ENCODE assay signal across 25 cellular contexts in the genomic region with DNA sequence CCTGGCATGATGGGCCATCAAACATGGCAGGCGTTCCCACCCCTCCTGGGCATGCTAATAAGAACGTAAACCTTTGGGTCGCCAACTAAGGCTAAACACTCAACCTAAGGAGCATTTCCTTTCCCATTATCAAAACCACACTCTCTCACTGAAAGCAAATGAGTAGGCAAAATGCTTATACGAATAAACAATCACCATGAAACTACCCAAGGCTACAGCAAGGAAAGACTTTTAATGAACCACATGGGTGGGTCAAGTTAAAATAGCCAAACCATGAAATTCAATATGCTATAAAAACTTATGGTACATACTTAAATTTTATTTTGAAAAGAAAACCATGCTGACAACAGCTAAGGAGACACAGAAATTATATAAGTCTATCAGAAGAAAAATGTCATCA.
"Had no signal": no experiment of that assay in that cellular context is flagged by ENCODE, and none has a peak within 500 bp of the region (broad histone marks: within the 10 kb centered on the region; RNA-seq: fewer than 3 reads in every experiment).

No MANE protein-coding gene starts in this region.

- H3K27ac ChIP-seq: colonic mucosa, esophagus squamous epithelium, ovary, psoas muscle, sigmoid colon, stomach, thyroid gland, vagina had no signal

- H3K4me3 ChIP-seq: colonic mucosa, esophagus squamous epithelium, lung, ovary, psoas muscle, sigmoid colon, stomach, thyroid gland, vagina had no signal

- H3K27me3 Mint-ChIP-seq: naive thymus-derived CD4-positive, alpha-beta T cell had no signal

- H3K27ac Mint-ChIP-seq: naive thymus-derived CD4-positive, alpha-beta T cell; nephron progenitor cell; stimulated activated effector memory CD8-positive, alpha-beta T cell treated with anti-CD3 and anti-CD28 coated beads, Interleukin-12 subunit alpha, Interleukin-12 subunit beta, amount 100 ng/mL, for 72 hours had no signal

- H3K36me3 Mint-ChIP-seq: stimulated activated effector memory CD8-positive, alpha-beta T cell treated with anti-CD3 and anti-CD28 coated beads, Interleukin-12 subunit alpha, Interleukin-12 subunit beta, amount 100 ng/mL, for 72 hours had no signal

- H3K4me1 Mint-ChIP-seq: naive thymus-derived CD4-positive, alpha-beta T cell; stimulated activated effector memory CD8-positive, alpha-beta T cell treated with anti-CD3 and anti-CD28 coated beads, Interleukin-12 subunit alpha, Interleukin-12 subunit beta, amount 100 ng/mL, for 72 hours had no signal

- H3K4me1 ChIP-seq: colonic mucosa, esophagus squamous epithelium, psoas muscle, sigmoid colon, stomach had no signal

- H3K9me3 ChIP-seq: colonic mucosa, esophagus squamous epithelium, ovary, psoas muscle, sigmoid colon, stomach, thyroid gland, vagina had no signal

- DNase-seq: colonic mucosa; dermis blood vessel endothelial cell; effector memory CD4-positive, alpha-beta T cell; erythroblast; esophagus squamous epithelium; left ventricle myocardium superior; mesenchymal stem cell; midbrain; naive thymus-derived CD4-positive, alpha-beta T cell; nephron progenitor cell; nucleus accumbens; ovary; posterior cingulate gyrus; psoas muscle; right cardiac atrium; sigmoid colon; stimulated activated CD4-positive, alpha-beta T cell treated with anti-CD3 and anti-CD28 coated beads, Interleukin-2, amount 100 ng/mL, for 24 hours; stimulated activated CD4-positive, alpha-beta T cell treated with anti-CD3 and anti-CD28 coated beads, Interleukin-4, amount 100 ng/mL, for 24 hours; stimulated activated naive CD4-positive, alpha-beta T cell treated with Interleukin-2 at 50 U/mL for 16 hours; stomach; thyroid gland; trophoblast cell had no signal

- H3K36me3 ChIP-seq: colonic mucosa, esophagus squamous epithelium, ovary, sigmoid colon, stomach, thyroid gland, vagina had no signal

- ATAC-seq: left ventricle myocardium superior; naive thymus-derived CD4-positive, alpha-beta T cell; psoas muscle; right cardiac atrium; stimulated activated effector memory CD8-positive, alpha-beta T cell treated with anti-CD3 and anti-CD28 coated beads, Interleukin-12 subunit alpha, Interleukin-12 subunit beta, amount 100 ng/mL, for 72 hours had no signal

- H3K9me3 Mint-ChIP-seq: stimulated activated effector memory CD8-positive, alpha-beta T cell treated with anti-CD3 and anti-CD28 coated beads, Interleukin-12 subunit alpha, Interleukin-12 subunit beta, amount 100 ng/mL, for 72 hours had no signal

- H3K4me3 Mint-ChIP-seq: naive thymus-derived CD4-positive, alpha-beta T cell; nephron progenitor cell; stimulated activated effector memory CD8-positive, alpha-beta T cell treated with anti-CD3 and anti-CD28 coated beads, Interleukin-12 subunit alpha, Interleukin-12 subunit beta, amount 100 ng/mL, for 72 hours had no signal

- H3K27me3 ChIP-seq: colonic mucosa, esophagus squamous epithelium, ovary, sigmoid colon, stomach, thyroid gland, vagina had no signal
